In genomic region chr3:172119266-172119957, GRCh38 we compare ENCODE assay signal across 22 cellular contexts.
DNase-seq lines count a peak whose midpoint lies in the region; ATAC-seq, FAIRE-seq and TF ChIP-seq lines count a peak whose summit lies in the region.
"Had no signal": no experiment of that assay in that cellular context is flagged by ENCODE, and none has a peak within 500 bp of the region (broad histone marks: within the 10 kb centered on the region; RNA-seq: fewer than 3 reads in every experiment).

No MANE protein-coding gene starts in this region.

- DNase-seq in CD4-positive, CD25-positive, alpha-beta regulatory T cell, result no peak
- DNase-seq in H9, result no peak
- peak; percentile 39 for DNase-seq in hepatocyte (ENCODE audit: low spot score)
- DNase-seq in osteocyte (ENCODE audit: extremely low spot score, unreplicated experiment), result no peak
- DNase-seq in kidney, result no peak
- no peak for DNase-seq in activated naive CD4-positive, alpha-beta T cell (lab: John Stamatoyannopoulos, UW)
- DNase-seq in stimulated activated CD4-positive, alpha-beta T cell treated with anti-CD3 and anti-CD28 coated beads, Interleukin-2, amount 100 ng/mL, for 24 hours, result no peak
- DNase-seq: AML-193; CD4-positive, alpha-beta T cell; DND-41; GDM1; GM23248; MG63; NCI-H1105 treated with DMSO at 0.1 percent for 48 hours; NCI-H1930; NCI-H526; OCI-M1; SJCRH30 had no signal

- no peak overlapping the region for H2BK12ac ChIP-seq in H9 (ENCODE audit: insufficient read length, low read depth, low read length)

- ATAC-seq in CD4-positive, CD25-positive, alpha-beta regulatory T cell (ENCODE audit: low read depth in 2 of 2), result no peak
- no peak for ATAC-seq in GM21367 (IDR thresholded peaks at IDR 0.05; ENCODE audit: unreplicated experiment)

- intact Hi-C loops in kidney (cut with DNase I), result no loop called here

- no peak overlapping the region for H2BK5ac ChIP-seq in H9 (ENCODE audit: insufficient read length, low read length)

- no peak overlapping the region for H3K14ac ChIP-seq in H9 (ENCODE audit: insufficient read depth, low read length)

- no peaks in the 10 kb centered on the region for H3K9me3 ChIP-seq in CD4-positive, CD25-positive, alpha-beta regulatory T cell (ENCODE audit: control insufficient read depth in 2 of 2, low read length in 2 of 2)
- H3K9me3 ChIP-seq in H9 (ENCODE audit: control insufficient read depth, low read depth, low read length) (no peaks in the 10 kb centered on the region), hepatocyte (ENCODE audit: low read depth) (no peaks in the 10 kb centered on the region), kidney (ENCODE audit: control insufficient read depth in 1 of 2, low read length in 2 of 2) (no peaks in the 10 kb centered on the region)
- H3K9me3 ChIP-seq: MG63, SJCRH30 had no signal

- no peak overlapping the region for H2BK120ac ChIP-seq in H9 (ENCODE audit: low read depth, low read length, poor library complexity, severe bottlenecking)

- no peak overlapping the region for H3K4ac ChIP-seq in H9 (ENCODE audit: low read depth, low read length)

- peaks cover 5 to 19% (median 9%) of the 10 kb centered on the region in 4 donors for H3K4me1 Mint-ChIP-seq in CD4-positive, CD25-positive, alpha-beta regulatory T cell
- H3K4me1 Mint-ChIP-seq in H9 (peaks cover 0 to 14% of the 10 kb centered on the region in 2 experiments; a peak in 3 of 4 replicates), osteocyte (ENCODE audit: unreplicated experiment) (peaks cover 4% of the 10 kb centered on the region)

- H4K20me1 ChIP-seq in H9 (ENCODE audit: control insufficient read depth, insufficient read depth, insufficient read length) (no peaks in the 10 kb centered on the region), hepatocyte (ENCODE audit: insufficient read depth, poor library complexity, severe bottlenecking) (peaks cover 6% of the 10 kb centered on the region)

- no peak overlapping the region for H4K91ac ChIP-seq in H9 (ENCODE audit: insufficient read length, low read depth, low read length)

- no peak overlapping the region for H3K4me3 ChIP-seq in CD4-positive, CD25-positive, alpha-beta regulatory T cell (ENCODE audit: low read depth, low read length)
- H3K4me3 ChIP-seq in hepatocyte (no peak overlapping the region), kidney (ENCODE audit: low read length in 2 of 2) (no peak overlapping the region)
- H3K4me3 ChIP-seq: GM23248, MG63, SJCRH30 had no signal

- H3K18ac ChIP-seq in H9 (ENCODE audit: insufficient read length, low read depth, low read length), result no peak overlapping the region

- H3K23ac ChIP-seq in H9 (ENCODE audit: insufficient read length, low read depth, low read length), result no peak overlapping the region

- no peak overlapping the region for H2AK5ac ChIP-seq in H9 (ENCODE audit: insufficient read length, low read length)

- no peak overlapping the region for H3K56ac ChIP-seq in H9 (ENCODE audit: insufficient read length, low read depth, low read length)

- no peaks in the 10 kb centered on the region; the same call in 1 of the 2 replicates for H3K79me2 ChIP-seq in H9 (ENCODE audit: insufficient read depth, low read length)
- H3K79me2 ChIP-seq in hepatocyte, result peaks cover 85% of the 10 kb centered on the region

- H3K4me3 Mint-ChIP-seq in CD4-positive, CD25-positive, alpha-beta regulatory T cell, result no peak overlapping the region
- H3K4me3 Mint-ChIP-seq in H9 (no peak overlapping the region), osteocyte (ENCODE audit: unreplicated experiment) (no peak overlapping the region)
- H3K4me3 Mint-ChIP-seq: CD4-positive, alpha-beta T cell had no signal

- no peaks in the 10 kb centered on the region for H3K27me3 Mint-ChIP-seq in CD4-positive, CD25-positive, alpha-beta regulatory T cell
- H3K27me3 Mint-ChIP-seq in H9 (ENCODE audit: low read depth) (no peaks in the 10 kb centered on the region), osteocyte (ENCODE audit: unreplicated experiment) (no peaks in the 10 kb centered on the region)
- H3K27me3 Mint-ChIP-seq: CD4-positive, alpha-beta T cell had no signal

- H3K9ac ChIP-seq in H9 (ENCODE audit: extremely low read depth, insufficient read length, low read length) (no peak overlapping the region), kidney (ENCODE audit: low read length in 2 of 2) (no peak overlapping the region)
- H3K9ac ChIP-seq: GM23248, KMS-11 had no signal

- H3K27me3 ChIP-seq in CD4-positive, CD25-positive, alpha-beta regulatory T cell (ENCODE audit: control insufficient read depth, insufficient read depth, low read length), result no peaks in the 10 kb centered on the region
- H3K27me3 ChIP-seq in H9 (ENCODE audit: insufficient read depth, low read length) (no peaks in the 10 kb centered on the region), hepatocyte (no peaks in the 10 kb centered on the region)
- H3K27me3 ChIP-seq: MG63, SJCRH30 had no signal

- H3K27ac ChIP-seq in CD4-positive, CD25-positive, alpha-beta regulatory T cell (ENCODE audit: insufficient read depth, low read length, poor library complexity, severe bottlenecking), result no peak overlapping the region
- H3K27ac ChIP-seq in H9 (ENCODE audit: insufficient read length, low read depth, low read length) (no peak overlapping the region), hepatocyte (peak overlapping the region; percentile 66), kidney (ENCODE audit: low read depth in 2 of 2, low read length in 2 of 2) (no peak overlapping the region)
- H3K27ac ChIP-seq: GM23248, HL-60, KMS-11, RWPE1, SJCRH30 had no signal

- no peaks in the 10 kb centered on the region for H3K9me2 ChIP-seq in hepatocyte (replicated peaks; ENCODE audit: insufficient read depth)

- H2AFZ ChIP-seq in H9 (ENCODE audit: low read length), result no peak overlapping the region
- H2AFZ ChIP-seq in hepatocyte, result no peak overlapping the region
- H2AFZ ChIP-seq: GM23248 had no signal

- H2BK20ac ChIP-seq in H9 (ENCODE audit: low read depth, low read length, poor library complexity, severe bottlenecking), result no peak overlapping the region

- no peaks in the 10 kb centered on the region for H3K23me2 ChIP-seq in H9 (ENCODE audit: insufficient read length, low read depth, low read length, poor library complexity, severe bottlenecking)

- H3K4me1 ChIP-seq in CD4-positive, CD25-positive, alpha-beta regulatory T cell (ENCODE audit: control insufficient read depth, insufficient read depth, low read length, poor library complexity, severe bottlenecking), result no peaks in the 10 kb centered on the region
- H3K4me1 ChIP-seq in H9 (ENCODE audit: insufficient read depth, low read length), result no peaks in the 10 kb centered on the region
- peaks cover 7% of the 10 kb centered on the region for H3K4me1 ChIP-seq in hepatocyte (ENCODE audit: insufficient read depth)
- H3K4me1 ChIP-seq in kidney (ENCODE audit: control insufficient read depth in 1 of 2, insufficient read depth in 1 of 2, low read depth in 1 of 2, low read length in 2 of 2), result peaks cover 0 to 7% of the 10 kb centered on the region in 2 donors
- H3K4me1 ChIP-seq: SJCRH30 had no signal

- H4K8ac ChIP-seq in H9 (replicated peaks; ENCODE audit: insufficient read length, low read depth, low read length), result no peak overlapping the region

- H3K36me3 ChIP-seq in CD4-positive, CD25-positive, alpha-beta regulatory T cell (ENCODE audit: control insufficient read depth, insufficient read depth, low read length), result peaks cover 12% of the 10 kb centered on the region
- H3K36me3 ChIP-seq in hepatocyte (replicated peaks; ENCODE audit: insufficient read depth, low read depth), result no peaks in the 10 kb centered on the region
- peaks cover 6 to 10% of the 10 kb centered on the region in 2 donors for H3K36me3 ChIP-seq in kidney (ENCODE audit: control insufficient read depth in 1 of 2, insufficient read depth in 2 of 2, low read length in 2 of 2)

- peaks cover 38% of the 10 kb centered on the region for H3K36me3 Mint-ChIP-seq in CD4-positive, CD25-positive, alpha-beta regulatory T cell
- peaks cover 11 to 44% (median 44%) of the 10 kb centered on the region in 3 experiments for H3K36me3 Mint-ChIP-seq in H9 (ENCODE audit: insufficient read depth in 1 of 3, low read depth in 3 of 3)
- peaks cover 50% of the 10 kb centered on the region for H3K36me3 Mint-ChIP-seq in osteocyte (ENCODE audit: unreplicated experiment)

- no peaks in the 10 kb centered on the region for H3K9me3 Mint-ChIP-seq in CD4-positive, CD25-positive, alpha-beta regulatory T cell
- H3K9me3 Mint-ChIP-seq in H9 (no peaks in the 10 kb centered on the region), osteocyte (ENCODE audit: unreplicated experiment) (no peaks in the 10 kb centered on the region)
- H3K9me3 Mint-ChIP-seq: CD4-positive, alpha-beta T cell had no signal

- WGBS in H9 (ENCODE audit: extremely low coverage, insufficient read length, low lambda C conversion rate), result no CpG with 5 or more reads among the region's 7 CpGs
- 42% methylated on average over 7 of the region's 7 CpGs for WGBS in hepatocyte (ENCODE audit: low lambda C conversion rate, missing lambda C conversion rate)

- no peak for TF ChIP-seq CTCF in H9 (conservative IDR thresholded peaks at IDR 0.05)
- TF ChIP-seq CTCF in hepatocyte (IDR thresholded peaks at IDR 0.05; ENCODE audit: poor library complexity), result no peak
- no peak for TF ChIP-seq CTCF in osteocyte (IDR thresholded peaks at IDR 0.05)
- TF ChIP-seq CTCF in kidney (IDR thresholded peaks at IDR 0.05; ENCODE audit: borderline replicate concordance, extremely low read depth, insufficient read depth), result no peak

- peak overlapping the region in 2 of 3 donors; percentile 2 to 59 for H3K27ac Mint-ChIP-seq in CD4-positive, CD25-positive, alpha-beta regulatory T cell
- H3K27ac Mint-ChIP-seq in H9 (peak overlapping the region in 2 of 3 experiments; percentile 37 to 40; a peak in 4 of 7 replicates), osteocyte (ENCODE audit: unreplicated experiment) (peak overlapping the region; percentile 20)
- H3K27ac Mint-ChIP-seq: CD4-positive, alpha-beta T cell had no signal

- no peak for FAIRE-seq in kidney (lab: Jason Lieb, UNC)

- H3K4me2 ChIP-seq in H9 (ENCODE audit: insufficient read depth, insufficient read length, low read length) (no peak overlapping the region), hepatocyte (peak overlapping the region; percentile 19)
- H3K4me2 ChIP-seq: KMS-11 had no signal

- H2BK15ac ChIP-seq in H9 (ENCODE audit: low read depth, low read length), result no peak overlapping the region

- H3K79me1 ChIP-seq in H9 (ENCODE audit: insufficient read depth, low read depth, low read length, poor library complexity, severe bottlenecking), result peaks cover 2% of the 10 kb centered on the region

- no peak overlapping the region for H3T11ph ChIP-seq in H9 (ENCODE audit: low read length)

- H4K5ac ChIP-seq in H9 (ENCODE audit: insufficient read length, low read depth, low read length), result no peak overlapping the region
